1 cellular context compared by ENCODE assay signal in genomic region chr11:63914896-63915681, GRCh38.
TF ChIP-seq lines count a peak whose summit lies in the region.

No MANE protein-coding gene starts in this region.

TF ChIP-seq in K562, 482 proteins besides CTCF, POLR2A, EP300 and RAD21 (continued from another document):
- TF ChIP-seq THAP7 (CRISPR knock-in tag; IDR thresholded peaks at IDR 0.05) = no peak
- TF ChIP-seq ZBTB11 (CRISPR knock-in tag; IDR thresholded peaks at IDR 0.05) = no peak
- no peak for TF ChIP-seq SRSF7 (optimal IDR thresholded peaks at IDR 0.05; ENCODE audit: low read depth, low read length)
- no peak for TF ChIP-seq CREBBP (IDR thresholded peaks at IDR 0.05; ENCODE audit: low read depth, low read length)
- TF ChIP-seq TCF15 (CRISPR knock-in tag; IDR thresholded peaks at IDR 0.05) = no peak
- TF ChIP-seq ZKSCAN1 (IDR thresholded peaks at IDR 0.05; ENCODE audit: low read depth, low read length) = no peak
- TF ChIP-seq ARID1B (IDR thresholded peaks at IDR 0.05) = no peak
